8 cellular contexts compared by ENCODE assay signal in genomic region chr16:78444-79145, GRCh38.
A peak's percentile ranks its signal among the peaks of the same experiment; 100 is the strongest.
DNase-seq lines count a peak whose midpoint lies in the region; ATAC-seq and TF ChIP-seq lines count a peak whose summit lies in the region.

No MANE protein-coding gene starts in this region.

- TF ChIP-seq CTCF in astrocyte of the spinal cord (IDR thresholded peaks at IDR 0.05; ENCODE audit: low read depth, low read length), result no peak

- H3K4me1 ChIP-seq in BLaER1 treated with 17β-estradiol and CSF1 and Interleukin-3, amounts not matched to agents 10 nM and 100 nM, result peaks cover 63 to 93% (median 89%) of the 10 kb centered on the region in 10 experiments

- peak overlapping the region; percentile 80 to 100 (median 93) for H3K4me3 ChIP-seq in BLaER1 treated with 17β-estradiol and CSF1 and Interleukin-3, amounts not matched to agents 10 nM and 100 nM
- peak overlapping the region; percentile 65 for H3K4me3 ChIP-seq in astrocyte of the spinal cord (ENCODE audit: low read depth, low read length)

- peak overlapping the region; percentile 93 to 99 (median 96) for H3K27ac ChIP-seq in BLaER1 treated with 17β-estradiol and CSF1 and Interleukin-3, amounts not matched to agents 10 nM and 100 nM

- peak overlapping the region; percentile 96 to 100 (median 99) for H3K4me2 ChIP-seq in BLaER1 treated with 17β-estradiol and CSF1 and Interleukin-3, amounts not matched to agents 10 nM and 100 nM

- no peaks in the 10 kb centered on the region for H3K9me3 Mint-ChIP-seq in stimulated activated naive B cell treated with anti-CD40 and anti-IgM and Interleukin-4, amounts not matched to agents 10 μg/mL and 1 μg/mL and 100 μg/mL, for 72 hours

- peaks cover 41 to 59% of the 10 kb centered on the region in 2 donors for H3K4me1 Mint-ChIP-seq in stimulated activated naive B cell treated with anti-CD40 and anti-IgM and Interleukin-4, amounts not matched to agents 10 μg/mL and 1 μg/mL and 100 μg/mL, for 72 hours

- in situ Hi-C loops in astrocyte of the spinal cord (cut with HindIII; ENCODE audit: low sequenced_read_pairs), result no loop called here

- peak overlapping the region; percentile 94 for H3K27ac Mint-ChIP-seq in stimulated activated naive B cell treated with anti-CD40 and anti-IgM and Interleukin-4, amounts not matched to agents 10 μg/mL and 1 μg/mL and 100 μg/mL, for 72 hours

- H4K20me1 ChIP-seq in BLaER1 treated with 17β-estradiol and CSF1 and Interleukin-3, amounts not matched to agents 10 nM and 100 nM, result peaks cover 0 to 30% (median 0%) of the 10 kb centered on the region in 11 experiments; a peak in 5 of 22 replicates

- peaks cover 13 to 16% of the 10 kb centered on the region in 2 donors for H3K27me3 Mint-ChIP-seq in stimulated activated naive B cell treated with anti-CD40 and anti-IgM and Interleukin-4, amounts not matched to agents 10 μg/mL and 1 μg/mL and 100 μg/mL, for 72 hours

- peaks cover 24 to 26% of the 10 kb centered on the region in 2 donors for H3K36me3 Mint-ChIP-seq in stimulated activated naive B cell treated with anti-CD40 and anti-IgM and Interleukin-4, amounts not matched to agents 10 μg/mL and 1 μg/mL and 100 μg/mL, for 72 hours

- peak; percentile 26 for DNase-seq in HuH-7 (ENCODE audit: low spot score)
- peak; percentile 46 for DNase-seq in astrocyte of the spinal cord (ENCODE audit: low read depth, low spot score)
- DNase-seq in iPS-NIHi11 (ENCODE audit: low spot score), result peak; percentile 62
- DNase-seq in stimulated activated naive B cell treated with anti-CD40 and anti-IgM and Interleukin-4, amounts not matched to agents 10 μg/mL and 1 μg/mL and 100 μg/mL, for 72 hours, result no peak
- no peak for DNase-seq in NCI-H1694 treated with DMSO at 0.1 percent for 48 hours (lab: John Stamatoyannopoulos, UW)
- DNase-seq in stimulated activated CD4-positive, alpha-beta T cell treated with anti-CD3 and anti-CD28 coated beads, Interleukin-2, amount 100 ng/mL, for 48 hours, result no peak

- no peaks in the 10 kb centered on the region for H3K9me3 ChIP-seq in BLaER1 treated with 17β-estradiol and CSF1 and Interleukin-3, amounts not matched to agents 10 nM and 100 nM (replicated peaks in 1 of 11)

- H3K27me3 ChIP-seq in BLaER1 treated with 17β-estradiol and CSF1 and Interleukin-3, amounts not matched to agents 10 nM and 100 nM, result peaks cover 0 to 10% (median 8%) of the 10 kb centered on the region in 11 experiments; a peak in 16 of 22 replicates

- H3K4me3 Mint-ChIP-seq in stimulated activated naive B cell treated with anti-CD40 and anti-IgM and Interleukin-4, amounts not matched to agents 10 μg/mL and 1 μg/mL and 100 μg/mL, for 72 hours, result peak overlapping the region; percentile 88 to 92

- H3K36me3 ChIP-seq in BLaER1 treated with 17β-estradiol and CSF1 and Interleukin-3, amounts not matched to agents 10 nM and 100 nM, result peaks cover 29 to 47% (median 34%) of the 10 kb centered on the region in 11 experiments

- H3K9ac ChIP-seq in BLaER1 treated with 17β-estradiol and CSF1 and Interleukin-3, amounts not matched to agents 10 nM and 100 nM, result peak overlapping the region; percentile 93 to 100 (median 98)

- peak; percentile 29 for ATAC-seq in GM19023 (IDR thresholded peaks at IDR 0.05; ENCODE audit: unreplicated experiment)
- peak; percentile 40 to 41 for ATAC-seq in stimulated activated naive B cell treated with anti-CD40 and anti-IgM and Interleukin-4, amounts not matched to agents 10 μg/mL and 1 μg/mL and 100 μg/mL, for 72 hours (replicated peaks)

Comparison
In these comparisons a context has a peak if more than half of its experiments do, and no peak if none do; other contexts are left out.
1. DNase-seq: peak in HuH-7 (single experiment), astrocyte of the spinal cord (single experiment) and iPS-NIHi11 (single experiment); none in stimulated activated naive B cell treated with anti-CD40 and anti-IgM and Interleukin-4, amounts not matched to agents 10 μg/mL and 1 μg/mL and 100 μg/mL, for 72 hours (single experiment), NCI-H1694 treated with DMSO at 0.1 percent for 48 hours (single experiment) and stimulated activated CD4-positive, alpha-beta T cell treated with anti-CD3 and anti-CD28 coated beads, Interleukin-2, amount 100 ng/mL, for 48 hours (0 of 2).